ENCODE assay signal across 1 cellular context in the genomic region with DNA sequence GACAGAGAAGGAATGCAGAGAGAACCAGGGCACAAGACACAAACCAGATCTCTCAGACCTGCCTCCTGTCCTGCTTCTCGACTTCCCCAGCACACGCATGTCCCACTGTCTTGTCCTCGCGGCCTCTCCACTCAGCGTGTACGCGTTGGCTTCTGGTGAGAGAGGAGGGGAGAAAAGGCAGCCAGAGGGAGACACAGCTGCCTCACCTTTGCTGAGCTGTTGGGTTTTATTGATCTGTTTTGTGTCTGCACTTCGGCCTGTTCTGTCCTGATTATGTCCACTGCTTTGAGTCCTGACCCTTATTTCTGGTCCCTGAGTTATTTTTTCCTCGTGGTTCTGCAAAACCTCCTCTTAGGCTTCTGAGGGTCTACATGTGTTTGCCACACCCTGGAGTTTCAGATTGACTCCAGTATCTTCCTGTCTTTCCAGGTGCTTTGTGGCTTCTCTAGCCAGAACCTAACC.
A peak's percentile ranks its signal among the peaks of the same experiment; 100 is the strongest.
TF ChIP-seq lines count a peak whose summit lies in the region.

No MANE protein-coding gene starts in this region.

TF ChIP-seq in HepG2, 621 proteins besides CTCF, POLR2A, EP300 and RAD21 (continued from another document):
- TF ChIP-seq, protein P1, sequence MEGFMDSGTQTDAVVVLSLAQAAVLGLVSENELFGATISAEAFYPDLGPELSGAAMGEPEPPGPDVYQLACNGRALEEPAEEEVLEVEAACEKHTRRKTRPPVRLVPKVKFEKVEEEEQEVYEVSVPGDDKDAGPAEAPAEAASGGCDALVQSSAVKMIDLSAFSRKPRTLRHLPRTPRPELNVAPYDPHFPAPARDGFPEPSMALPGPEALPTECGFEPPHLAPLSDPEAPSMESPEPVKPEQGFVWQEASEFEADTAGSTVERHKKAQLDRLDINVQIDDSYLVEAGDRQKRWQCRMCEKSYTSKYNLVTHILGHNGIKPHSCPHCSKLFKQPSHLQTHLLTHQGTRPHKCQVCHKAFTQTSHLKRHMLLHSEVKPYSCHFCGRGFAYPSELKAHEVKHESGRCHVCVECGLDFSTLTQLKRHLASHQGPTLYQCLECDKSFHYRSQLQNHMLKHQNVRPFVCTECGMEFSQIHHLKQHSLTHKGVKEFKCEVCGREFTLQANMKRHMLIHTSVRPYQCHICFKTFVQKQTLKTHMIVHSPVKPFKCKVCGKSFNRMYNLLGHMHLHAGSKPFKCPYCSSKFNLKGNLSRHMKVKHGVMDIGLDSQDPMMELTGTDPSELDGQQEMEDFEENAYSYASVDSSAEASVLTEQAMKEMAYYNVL (CRISPR knock-in tag; IDR thresholded peaks at IDR 0.05; ENCODE audit: borderline replicate concordance): no peak
- TF ChIP-seq JUNB (CRISPR knock-in tag; IDR thresholded peaks at IDR 0.05; ENCODE audit: borderline replicate concordance) (no peak), RBM22 (optimal IDR thresholded peaks at IDR 0.05; ENCODE audit: low read length) (no peak), HOXA3 (CRISPR knock-in tag; IDR thresholded peaks at IDR 0.05) (peak; percentile 81; the same call in 1 of the 2 replicates), TRIM24 (CRISPR knock-in tag; IDR thresholded peaks at IDR 0.05) (no peak), ZNF747 (CRISPR knock-in tag; IDR thresholded peaks at IDR 0.05; ENCODE audit: borderline replicate concordance) (0 out of 2 replicates have a peak, but pooled peaks have one; percentile 49), TBX3 (IDR thresholded peaks at IDR 0.05; ENCODE audit: borderline replicate concordance) (no peak), ZNF430 (CRISPR knock-in tag; IDR thresholded peaks at IDR 0.05) (no peak), ZNF317 (CRISPR knock-in tag; IDR thresholded peaks at IDR 0.05) (0 out of 2 replicates have a peak, but pooled peaks have one; percentile 23), ZNF34 (CRISPR knock-in tag; IDR thresholded peaks at IDR 0.05; ENCODE audit: borderline replicate concordance) (no peak), ZNF607 (CRISPR knock-in tag; IDR thresholded peaks at IDR 0.05; ENCODE audit: borderline replicate concordance) (no peak), IRF2 (CRISPR knock-in tag; IDR thresholded peaks at IDR 0.05) (peak; percentile 65; the same call in 1 of the 2 replicates), ZBTB7B (CRISPR knock-in tag; IDR thresholded peaks at IDR 0.05) (0 out of 2 replicates have a peak, but pooled peaks have one; percentile 22), ZNF644 (CRISPR knock-in tag; IDR thresholded peaks at IDR 0.05; ENCODE audit: low read depth) (0 out of 2 replicates have a peak, but pooled peaks have one; percentile 23), CCAR2 (optimal IDR thresholded peaks at IDR 0.05; ENCODE audit: low read depth, low read length) (no peak), PITX1 (CRISPR knock-in tag; IDR thresholded peaks at IDR 0.05) (peak; percentile 60; the same call in 1 of the 2 replicates), MYC (CRISPR knock-in tag; IDR thresholded peaks at IDR 0.05; ENCODE audit: borderline replicate concordance) (0 out of 2 replicates have a peak, but pooled peaks have one; percentile 58), RXRA (CRISPR knock-in tag; IDR thresholded peaks at IDR 0.05) (0 out of 2 replicates have a peak, but pooled peaks have one; percentile 24), PRMT3 (CRISPR knock-in tag; IDR thresholded peaks at IDR 0.05; ENCODE audit: borderline replicate concordance, low read depth) (no peak), KAT7 (CRISPR knock-in tag; IDR thresholded peaks at IDR 0.05; ENCODE audit: borderline replicate concordance) (0 out of 2 replicates have a peak, but pooled peaks have one; percentile 50), RBM39 (IDR thresholded peaks at IDR 0.05; ENCODE audit: low read depth, low read length, poor library complexity, severe bottlenecking) (no peak), ZBTB1 (CRISPR knock-in tag; IDR thresholded peaks at IDR 0.05; ENCODE audit: borderline replicate concordance) (no peak)
- TF ChIP-seq, protein P2, sequence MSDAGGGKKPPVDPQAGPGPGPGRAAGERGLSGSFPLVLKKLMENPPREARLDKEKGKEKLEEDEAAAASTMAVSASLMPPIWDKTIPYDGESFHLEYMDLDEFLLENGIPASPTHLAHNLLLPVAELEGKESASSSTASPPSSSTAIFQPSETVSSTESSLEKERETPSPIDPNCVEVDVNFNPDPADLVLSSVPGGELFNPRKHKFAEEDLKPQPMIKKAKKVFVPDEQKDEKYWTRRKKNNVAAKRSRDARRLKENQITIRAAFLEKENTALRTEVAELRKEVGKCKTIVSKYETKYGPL (CRISPR knock-in tag; IDR thresholded peaks at IDR 0.05): no peak
- TF ChIP-seq, protein P3, sequence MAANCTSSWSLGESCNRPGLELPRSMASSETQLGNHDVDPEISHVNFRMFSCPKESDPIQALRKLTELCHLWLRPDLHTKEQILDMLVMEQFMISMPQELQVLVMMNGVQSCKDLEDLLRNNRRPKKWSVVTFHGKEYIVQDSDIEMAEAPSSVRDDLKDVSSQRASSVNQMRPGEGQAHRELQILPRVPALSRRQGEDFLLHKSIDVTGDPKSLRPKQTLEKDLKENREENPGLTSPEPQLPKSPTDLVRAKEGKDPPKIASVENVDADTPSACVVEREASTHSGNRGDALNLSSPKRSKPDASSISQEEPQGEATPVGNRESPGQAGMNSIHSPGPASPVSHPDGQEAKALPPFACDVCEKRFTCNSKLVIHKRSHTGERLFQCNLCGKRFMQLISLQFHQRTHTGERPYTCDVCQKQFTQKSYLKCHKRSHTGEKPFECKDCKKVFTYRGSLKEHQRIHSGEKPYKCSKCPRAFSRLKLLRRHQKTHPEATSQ (CRISPR knock-in tag; IDR thresholded peaks at IDR 0.05; ENCODE audit: borderline replicate concordance): 0 out of 2 replicates have a peak, but pooled peaks have one; percentile 55
